In the genomic region with DNA sequence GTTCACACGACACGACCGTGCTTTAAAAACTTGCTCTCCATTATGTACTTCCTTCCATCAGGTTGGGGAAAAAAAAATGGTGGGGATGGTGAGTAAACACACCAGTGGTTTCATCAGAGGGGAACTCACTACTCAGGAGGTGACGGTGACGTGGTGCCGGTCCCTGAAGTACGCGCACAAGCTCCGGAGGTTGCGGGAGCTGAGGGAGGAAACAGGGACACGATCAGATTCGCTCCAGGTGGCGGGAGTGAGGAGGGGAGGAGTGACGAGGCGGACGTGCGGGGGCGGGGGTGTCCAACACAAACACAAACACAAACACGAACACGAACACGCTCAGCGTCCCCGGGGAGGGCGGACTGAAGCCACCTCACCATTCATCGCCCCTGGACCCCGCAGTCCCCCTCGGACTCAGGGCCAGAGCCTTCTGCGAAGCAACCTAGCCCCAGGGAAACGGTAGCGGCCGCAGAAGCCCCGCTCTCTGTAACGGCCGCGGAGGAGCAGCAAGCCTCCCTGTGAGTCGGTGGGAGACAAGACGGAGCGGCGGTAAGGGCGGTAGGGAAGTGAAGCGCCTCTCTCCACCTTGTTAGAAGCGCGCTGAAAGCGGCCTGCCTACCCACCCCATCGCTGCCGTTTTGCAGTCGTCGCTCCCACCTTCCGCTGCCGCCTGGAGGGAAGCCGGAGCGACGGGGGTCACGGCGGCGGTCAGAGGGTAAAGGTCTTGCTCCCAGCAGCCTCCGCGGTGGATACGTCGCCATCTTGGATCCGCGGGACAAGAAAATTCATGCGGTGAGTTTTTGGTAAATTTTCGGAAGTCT, we compare ENCODE assay signal across 8 cellular contexts. TPM values are rescaled to one million over a fixed set of nuclear protein-coding genes. Genes with fewer than 3 reads are reported as not detected.
DNase-seq lines count a peak whose midpoint lies in the region; ATAC-seq lines count a peak whose summit lies in the region.

A gene with protein sequence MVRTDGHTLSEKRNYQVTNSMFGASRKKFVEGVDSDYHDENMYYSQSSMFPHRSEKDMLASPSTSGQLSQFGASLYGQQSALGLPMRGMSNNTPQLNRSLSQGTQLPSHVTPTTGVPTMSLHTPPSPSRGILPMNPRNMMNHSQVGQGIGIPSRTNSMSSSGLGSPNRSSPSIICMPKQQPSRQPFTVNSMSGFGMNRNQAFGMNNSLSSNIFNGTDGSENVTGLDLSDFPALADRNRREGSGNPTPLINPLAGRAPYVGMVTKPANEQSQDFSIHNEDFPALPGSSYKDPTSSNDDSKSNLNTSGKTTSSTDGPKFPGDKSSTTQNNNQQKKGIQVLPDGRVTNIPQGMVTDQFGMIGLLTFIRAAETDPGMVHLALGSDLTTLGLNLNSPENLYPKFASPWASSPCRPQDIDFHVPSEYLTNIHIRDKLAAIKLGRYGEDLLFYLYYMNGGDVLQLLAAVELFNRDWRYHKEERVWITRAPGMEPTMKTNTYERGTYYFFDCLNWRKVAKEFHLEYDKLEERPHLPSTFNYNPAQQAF (plus strand): TSS at position 739 of the 815 bp plus-strand sequence. CDS start 34,794 bp downstream, outside the sequence.

- H3K27me3 ChIP-seq in CD8-positive, alpha-beta memory T cell (ENCODE audit: insufficient read depth, low read length, poor library complexity, severe bottlenecking) = no peaks in the 10 kb centered on the region

- POLR2A ChIA-PET in CD8-positive, alpha-beta memory T cell (lab: Charles Lee) = interaction anchor here (0.8 to 1.3 kb wide), 3 partner anchors 36 to 1421 kb away, joined by 3 to 5 read pairs (median 3); a partner anchor contains a TSS

- H3K4me3 Mint-ChIP-seq in CD8-positive, alpha-beta memory T cell = peak within 1 kb of the TSS; percentile 93 to 100 (median 97)

- peak within 1 kb of the TSS; percentile 95 to 100 (median 100) for H3K27ac Mint-ChIP-seq in CD8-positive, alpha-beta memory T cell

- H3K27ac ChIP-seq in CD8-positive, alpha-beta memory T cell (ENCODE audit: low read depth, low read length) = peak within 1 kb of the TSS; percentile 97

- H3K4me1 Mint-ChIP-seq in CD8-positive, alpha-beta memory T cell = peaks cover 62 to 80% (median 78%) of the 10 kb centered on the region in 3 donors

- peak within 1 kb of the TSS; percentile 98 for H3K4me3 ChIP-seq in CD8-positive, alpha-beta memory T cell (ENCODE audit: low read length)

- H3K9me3 ChIP-seq in CD8-positive, alpha-beta memory T cell (ENCODE audit: low read length) = no peaks in the 10 kb centered on the region

- peaks cover 0 to 2% of the 10 kb centered on the region in 2 donors for H3K27me3 Mint-ChIP-seq in CD8-positive, alpha-beta memory T cell

- ATAC-seq in GM19467 (IDR thresholded peaks at IDR 0.05; ENCODE audit: unreplicated experiment) = peak; percentile 66

- peaks cover 6 to 67% (median 14%) of the 10 kb centered on the region in 3 donors for H3K36me3 Mint-ChIP-seq in CD8-positive, alpha-beta memory T cell

- peak; percentile 85 to 93 (median 87) for DNase-seq in CD8-positive, alpha-beta memory T cell
- DNase-seq in HPDE6-E6E7 (ENCODE audit: extremely low spot score) (peak; percentile 59), NK-92 (lab: John Stamatoyannopoulos, UW; ENCODE audit: unreplicated experiment) (peak; percentile 38), medulla oblongata (ENCODE audit: extremely low spot score) (peak; percentile 88)
- peak; percentile 94 for DNase-seq in activated CD8-positive, alpha-beta memory T cell treated with anti-CD3 and anti-CD28 coated beads for 24 hours
- DNase-seq in effector CD8-positive, alpha-beta T cell (lab: John Stamatoyannopoulos, UW) = peak; percentile 80
- DNase-seq in stimulated activated CD4-positive, alpha-beta T cell treated with anti-CD3 and anti-CD28 coated beads, TNF-alpha, amount 100 ng/mL, for 48 hours (ENCODE audit: low read depth in 3 of 3) = peak; percentile 73 to 84 (median 81)

- H3K4me1 ChIP-seq in CD8-positive, alpha-beta memory T cell (ENCODE audit: insufficient read depth, low read length) = peaks cover 56% of the 10 kb centered on the region

- CTCF ChIA-PET in CD8-positive, alpha-beta memory T cell (lab: Charles Lee) = interaction anchor here (1.2 kb wide), 1 partner anchor 10 kb away, joined by 3 read pairs; no protein-coding TSS in a partner anchor

- H3K9me3 Mint-ChIP-seq in CD8-positive, alpha-beta memory T cell = no peaks in the 10 kb centered on the region

- H3K36me3 ChIP-seq in CD8-positive, alpha-beta memory T cell (ENCODE audit: insufficient read depth, low read length) = peaks cover 16% of the 10 kb centered on the region

RNA-seq across cellular contexts. Expression of the gene that starts here (rescaled TPM):
- 10 to 100 TPM; 70.5 to 73.7 TPM for total RNA-seq in CD8-positive, alpha-beta memory T cell
- polyA plus RNA-seq in CD8-positive, alpha-beta memory T cell = 118 TPM

Comparison
In these comparisons a context has a peak if more than half of its experiments do, and no peak if none do; other contexts are left out.
1. Peak in every context shown above with its lines: DNase-seq, ATAC-seq, H3K4me3 ChIP-seq and H3K27ac ChIP-seq.
2. DNase-seq: peak in every context shown above with its lines; median percentile 94 in activated CD8-positive, alpha-beta memory T cell treated with anti-CD3 and anti-CD28 coated beads for 24 hours; 88 in medulla oblongata; 87 in CD8-positive, alpha-beta memory T cell; 81 in stimulated activated CD4-positive, alpha-beta T cell treated with anti-CD3 and anti-CD28 coated beads, TNF-alpha, amount 100 ng/mL, for 48 hours; 80 in effector CD8-positive, alpha-beta T cell; 59 in HPDE6-E6E7; 38 in NK-92.